28 cellular contexts compared by ENCODE assay signal in genomic region chr22:21963286-21963685, GRCh38.
"Had no signal": no experiment of that assay in that cellular context is flagged by ENCODE, and none has a peak within 500 bp of the region (broad histone marks: within the 10 kb centered on the region; RNA-seq: fewer than 3 reads in every experiment).

No MANE protein-coding gene starts in this region.

- H3K4me3 Mint-ChIP-seq: immature natural killer cell; naive B cell; natural killer cell; stimulated activated memory B cell treated with anti-CD40 and anti-IgM and Interleukin-4, amounts not matched to agents 10 μg/mL and 1 μg/mL and 100 μg/mL, for 72 hours; stimulated activated naive CD8-positive, alpha-beta T cell treated with anti-CD3 and anti-CD28 coated beads, Interleukin-15, amount 100 ng/mL, for 72 hours; type B pancreatic cell had no signal

- ATAC-seq: left colon; left lung; lower lobe of right lung; natural killer cell; right lobe of liver; stimulated activated memory B cell treated with anti-CD40 and anti-IgM and Interleukin-4, amounts not matched to agents 10 μg/mL and 1 μg/mL and 100 μg/mL, for 72 hours; stimulated activated naive CD8-positive, alpha-beta T cell treated with anti-CD3 and anti-CD28 coated beads, Interleukin-15, amount 100 ng/mL, for 72 hours had no signal

- H3K9me3 Mint-ChIP-seq: immature natural killer cell; naive B cell; natural killer cell; stimulated activated memory B cell treated with anti-CD40 and anti-IgM and Interleukin-4, amounts not matched to agents 10 μg/mL and 1 μg/mL and 100 μg/mL, for 72 hours; stimulated activated naive CD8-positive, alpha-beta T cell treated with anti-CD3 and anti-CD28 coated beads, Interleukin-15, amount 100 ng/mL, for 72 hours; type B pancreatic cell had no signal

- H3K9me3 ChIP-seq: left lung, lower lobe of right lung, neutrophil, ovary, right atrium auricular region, right lobe of liver, tibial nerve, uterus had no signal

- DNase-seq: hypothalamus; immature natural killer cell; kidney; left colon; left lung; lower lobe of right lung; mammary epithelial cell; mesenchymal stem cell; naive B cell; natural killer cell; occipital lobe; ovary; stimulated activated CD4-positive, alpha-beta T cell treated with anti-CD3 and anti-CD28 coated beads, Interleukin-1b, Interleukin-23, amount 100 ng/mL, for 48 hours; stimulated activated CD4-positive, alpha-beta T cell treated with anti-CD3 and anti-CD28 coated beads, Interleukin-2, amount 100 ng/mL, for 48 hours; stimulated activated CD4-positive, alpha-beta T cell treated with anti-CD3 and anti-CD28 coated beads, Interleukin-4, amount 100 ng/mL, for 4 hours; stimulated activated CD8-positive, alpha-beta memory T cell treated with anti-CD3 and anti-CD28 coated beads, Interleukin-4, amount 100 ng/mL, for 48 hours; stimulated activated naive CD4-positive, alpha-beta T cell treated with Interleukin-2 at 50 U/mL for 16 hours; stimulated activated naive CD8-positive, alpha-beta T cell treated with anti-CD3 and anti-CD28 coated beads, Interleukin-15, amount 100 ng/mL, for 72 hours; substantia nigra; uterus had no signal

- H3K4me1 ChIP-seq: left lung, lower lobe of right lung, right atrium auricular region, right lobe of liver, tibial nerve, uterus had no signal

- H3K27ac Mint-ChIP-seq: immature natural killer cell; natural killer cell; progenitor cell of endocrine pancreas; stimulated activated memory B cell treated with anti-CD40 and anti-IgM and Interleukin-4, amounts not matched to agents 10 μg/mL and 1 μg/mL and 100 μg/mL, for 72 hours; type B pancreatic cell had no signal

- H3K27ac ChIP-seq: left lung, lower lobe of right lung, neutrophil, ovary, right atrium auricular region, right lobe of liver, tibial nerve, uterus had no signal

- H3K27me3 Mint-ChIP-seq: naive B cell; progenitor cell of endocrine pancreas; stimulated activated memory B cell treated with anti-CD40 and anti-IgM and Interleukin-4, amounts not matched to agents 10 μg/mL and 1 μg/mL and 100 μg/mL, for 72 hours; stimulated activated naive CD8-positive, alpha-beta T cell treated with anti-CD3 and anti-CD28 coated beads, Interleukin-15, amount 100 ng/mL, for 72 hours; type B pancreatic cell had no signal

- H3K4me1 Mint-ChIP-seq: immature natural killer cell; natural killer cell; stimulated activated memory B cell treated with anti-CD40 and anti-IgM and Interleukin-4, amounts not matched to agents 10 μg/mL and 1 μg/mL and 100 μg/mL, for 72 hours; stimulated activated naive CD8-positive, alpha-beta T cell treated with anti-CD3 and anti-CD28 coated beads, Interleukin-15, amount 100 ng/mL, for 72 hours had no signal

- H3K4me2 ChIP-seq: smooth muscle cell had no signal

- H3K27me3 ChIP-seq: left lung, neutrophil, ovary, right atrium auricular region, right lobe of liver, tibial nerve, uterus had no signal

- H3K4me3 ChIP-seq: left lung, lower lobe of right lung, ovary, right atrium auricular region, right lobe of liver, smooth muscle cell, tibial nerve, uterus had no signal

- H3K36me3 ChIP-seq: ovary, uterus had no signal
